Comparison of ENCODE assay signal across 25 cellular contexts in the genomic region with DNA sequence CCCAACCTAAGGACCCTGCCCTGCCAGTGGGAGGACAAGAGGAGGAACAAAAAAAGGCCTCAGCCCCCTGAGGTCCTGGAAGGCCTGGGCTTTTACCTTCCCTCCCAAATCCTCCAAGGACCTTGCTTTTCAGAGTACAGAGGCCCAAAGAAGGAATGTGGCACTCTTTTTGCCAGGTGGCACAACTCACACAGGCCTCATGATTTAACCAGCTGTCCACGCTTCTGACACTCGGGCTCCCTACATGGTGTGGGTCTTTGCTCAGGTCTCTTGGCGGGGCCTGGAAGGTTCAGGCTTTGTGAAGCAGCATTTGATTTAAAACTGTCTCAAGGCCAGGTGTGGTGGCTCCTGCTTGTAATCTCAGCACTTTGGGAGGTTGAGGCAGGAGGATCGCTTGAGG.
DNase-seq lines count a peak whose midpoint lies in the region; ATAC-seq, FAIRE-seq and TF ChIP-seq lines count a peak whose summit lies in the region.
"Had no signal": no experiment of that assay in that cellular context is flagged by ENCODE, and none has a peak within 500 bp of the region (broad histone marks: within the 10 kb centered on the region; RNA-seq: fewer than 3 reads in every experiment).

No MANE protein-coding gene starts in this region.

- H3K27me3 ChIP-seq in BLaER1, result no peaks in the 10 kb centered on the region
- H3K27me3 ChIP-seq in CD4-positive, CD25-positive, alpha-beta regulatory T cell (ENCODE audit: control insufficient read depth, insufficient read depth, low read length), result no peaks in the 10 kb centered on the region
- no peaks in the 10 kb centered on the region for H3K27me3 ChIP-seq in GM12878 (replicated peaks in 1 of 2; ENCODE audit: control insufficient read depth in 2 of 2, insufficient read depth in 2 of 2, low read length in 1 of 2)
- no peaks in the 10 kb centered on the region for H3K27me3 ChIP-seq in sigmoid colon
- H3K27me3 ChIP-seq in right cardiac atrium (ENCODE audit: control insufficient read depth, insufficient read depth), result no peaks in the 10 kb centered on the region

- SMC1A ChIA-PET in GM12878 (lab: Charles Lee; ENCODE audit: uncharacterized antibody, unreplicated experiment), result no interaction called here

- peaks cover 51% of the 10 kb centered on the region for H3K36me3 Mint-ChIP-seq in CD4-positive, CD25-positive, alpha-beta regulatory T cell
- peaks cover 22% of the 10 kb centered on the region for H3K36me3 Mint-ChIP-seq in endothelial cell (ENCODE audit: low read depth, unreplicated experiment)

- H3K79me2 ChIP-seq in GM12878 (ENCODE audit: control insufficient read depth, insufficient read depth, low read length), result no peaks in the 10 kb centered on the region

- TF ChIP-seq CTCF in GM12878 (IDR thresholded peaks at IDR 0.05 in 2 of 3, conservative IDR thresholded peaks at IDR 0.05 in 1 of 3; ENCODE audit: control insufficient read depth in 2 of 3, extremely low read depth in 1 of 3, insufficient read depth in 1 of 3, low read depth in 3 of 3, low read length in 3 of 3) (no peak), sigmoid colon (IDR thresholded peaks at IDR 0.05) (no peak), endothelial cell (IDR thresholded peaks at IDR 0.05; ENCODE audit: unreplicated experiment) (no peak)

- 0 out of 2 replicates have a peak, but pooled peaks cover 16% of the 10 kb centered on the region for H4K20me1 ChIP-seq in BLaER1
- H4K20me1 ChIP-seq in GM12878 (ENCODE audit: control insufficient read depth, insufficient read depth), result no peaks in the 10 kb centered on the region

- no peak for TF ChIP-seq EP300 in GM12878 (IDR thresholded peaks at IDR 0.05; ENCODE audit: borderline replicate concordance in 1 of 2, control insufficient read depth in 1 of 2, low read depth in 2 of 2, low read length in 2 of 2)
- no peak for TF ChIP-seq EP300 in sigmoid colon (IDR thresholded peaks at IDR 0.05)

- H3K4me1 ChIP-seq in BLaER1, result peaks cover 84% of the 10 kb centered on the region
- no peaks in the 10 kb centered on the region for H3K4me1 ChIP-seq in CD4-positive, CD25-positive, alpha-beta regulatory T cell (ENCODE audit: control insufficient read depth, insufficient read depth, low read length, poor library complexity, severe bottlenecking)
- H3K4me1 ChIP-seq in GM12878 (ENCODE audit: control insufficient read depth, insufficient read depth, low read length), result no peaks in the 10 kb centered on the region
- H3K4me1 ChIP-seq in sigmoid colon, result peaks cover 0 to 40% (median 31%) of the 10 kb centered on the region in 4 donors
- no peaks in the 10 kb centered on the region for H3K4me1 ChIP-seq in right cardiac atrium (ENCODE audit: control insufficient read depth, insufficient read depth, low read length)

- RAD21 ChIA-PET in GM12878 (lab: Charles Lee; ENCODE audit: unreplicated experiment), result no interaction called here

- intact Hi-C loops in GM12878 (cut with micrococcal nuclease; ENCODE audit: unreplicated experiment) (no loop called here), sigmoid colon (cut with DNase I) (no loop called here), right cardiac atrium (cut with DNase I) (no loop called here)

- no peak for DNase-seq in CD4-positive, CD25-positive, alpha-beta regulatory T cell
- DNase-seq in GM12878 (ENCODE audit: low read depth, low spot score) (no peak), sigmoid colon (no peak), endothelial cell (ENCODE audit: low spot score) (no peak), SW480 (ENCODE audit: low spot score) (no peak), right cardiac atrium (no peak)
- DNase-seq: AML-193, Calu3, DMS79 treated with DMSO at 0.1 percent for 48 hours, KBM-7, MM.1S, NCI-H1417, NCI-H1694, NCI-H2029 treated with DMSO at 0.1 percent for 48 hours, NCI-H2227 treated with DMSO at 0.1 percent for 48 hours, NCI-H69, SHP77 had no signal

- H3K27me3 Mint-ChIP-seq in CD4-positive, CD25-positive, alpha-beta regulatory T cell, result no peaks in the 10 kb centered on the region
- peaks cover 2% of the 10 kb centered on the region for H3K27me3 Mint-ChIP-seq in endothelial cell (ENCODE audit: unreplicated experiment)

- H3K4me1 Mint-ChIP-seq in CD4-positive, CD25-positive, alpha-beta regulatory T cell, result peaks cover 0 to 5% (median 0%) of the 10 kb centered on the region in 4 donors
- peaks cover 8% of the 10 kb centered on the region for H3K4me1 Mint-ChIP-seq in endothelial cell (ENCODE audit: unreplicated experiment)

- H3K9me3 ChIP-seq in BLaER1, result 0 out of 2 replicates have a peak, but pooled peaks cover 4% of the 10 kb centered on the region
- no peaks in the 10 kb centered on the region for H3K9me3 ChIP-seq in CD4-positive, CD25-positive, alpha-beta regulatory T cell (ENCODE audit: control insufficient read depth in 2 of 2, low read length in 2 of 2)
- no peaks in the 10 kb centered on the region; the same call in 2 of the 3 replicates for H3K9me3 ChIP-seq in GM12878 (replicated peaks; ENCODE audit: control insufficient read depth, insufficient read depth, low read length)
- H3K9me3 ChIP-seq in sigmoid colon, result no peaks in the 10 kb centered on the region
- no peaks in the 10 kb centered on the region for H3K9me3 ChIP-seq in right cardiac atrium (ENCODE audit: control insufficient read depth, low read length)
- H3K9me3 ChIP-seq: A549 had no signal

- peak overlapping the region; percentile 48 to 79 (median 62) for H3K27ac Mint-ChIP-seq in CD4-positive, CD25-positive, alpha-beta regulatory T cell
- H3K27ac Mint-ChIP-seq in endothelial cell (ENCODE audit: unreplicated experiment), result no peak overlapping the region

- POLR2A ChIA-PET in GM12878 (lab: Charles Lee), result no interaction called here

- no peak for TF ChIP-seq POLR2A in GM12878 (IDR thresholded peaks at IDR 0.05; ENCODE audit: low read depth, low read length)
- TF ChIP-seq POLR2A in sigmoid colon (IDR thresholded peaks at IDR 0.05), result no peak

- peaks cover 0 to 2% (median 0%) of the 10 kb centered on the region in 7 donors for H3K9me3 Mint-ChIP-seq in CD4-positive, CD25-positive, alpha-beta regulatory T cell
- no peaks in the 10 kb centered on the region for H3K9me3 Mint-ChIP-seq in endothelial cell (ENCODE audit: unreplicated experiment)

- no peak for FAIRE-seq in GM12878 (lab: Jason Lieb, UNC)
- FAIRE-seq: A549, GM18507, H54, HTR-8/SVneo had no signal

- H3K27ac ChIP-seq in BLaER1 (0 out of 2 replicates have a peak overlapping the region, but pooled peaks have one; percentile 14), GM12878 (ENCODE audit: control insufficient read depth, insufficient read depth) (no peak overlapping the region), sigmoid colon (peak overlapping the region; percentile 64 to 92 (median 85)), right cardiac atrium (ENCODE audit: low read length) (no peak overlapping the region)
- H3K27ac ChIP-seq in CD4-positive, CD25-positive, alpha-beta regulatory T cell (ENCODE audit: insufficient read depth, low read length, poor library complexity, severe bottlenecking), result no peak overlapping the region
- H3K27ac ChIP-seq: A549, RWPE1 had no signal

- TF ChIP-seq RAD21 in GM12878 (IDR thresholded peaks at IDR 0.05; ENCODE audit: insufficient read depth, low read depth, low read length), result no peak

- H3K36me3 ChIP-seq in BLaER1 (peaks cover 87% of the 10 kb centered on the region), GM12878 (ENCODE audit: control insufficient read depth in 2 of 2, insufficient read depth in 2 of 2, low read length in 1 of 2) (peaks cover 25 to 36% of the 10 kb centered on the region in 2 experiments), sigmoid colon (peaks cover 9 to 37% (median 17%) of the 10 kb centered on the region in 4 donors)
- H3K36me3 ChIP-seq in CD4-positive, CD25-positive, alpha-beta regulatory T cell (ENCODE audit: control insufficient read depth, insufficient read depth, low read length), result peaks cover 71% of the 10 kb centered on the region

- no peak overlapping the region for H2AFZ ChIP-seq in GM12878 (ENCODE audit: control insufficient read depth, low read depth, low read length)

- BruUV-seq in GM12878 (replicated peaks; lab: Mats Ljungman, UMichigan), result TSS peak; percentile 37

- H3K4me2 ChIP-seq in BLaER1 (peak overlapping the region; percentile 80), GM12878 (ENCODE audit: control insufficient read depth, insufficient read depth) (no peak overlapping the region)
- H3K4me2 ChIP-seq: A549 had no signal

- WGBS in GM12878 (ENCODE audit: insufficient coverage, insufficient replicate concordance, low lambda C conversion rate, missing lambda C conversion rate), result 94% methylated on average over 4 of the region's 4 CpGs
- 97 to 98% methylated on average over 4 of the region's 4 CpGs for WGBS in sigmoid colon, 2 donors
- WGBS in right cardiac atrium, result 90% methylated on average over 4 of the region's 4 CpGs

- no peak overlapping the region for H3K4me3 Mint-ChIP-seq in CD4-positive, CD25-positive, alpha-beta regulatory T cell
- no peak overlapping the region for H3K4me3 Mint-ChIP-seq in endothelial cell (ENCODE audit: unreplicated experiment)

- H3K9ac ChIP-seq in BLaER1, result no peak overlapping the region
- H3K9ac ChIP-seq in GM12878 (ENCODE audit: control insufficient read depth, insufficient read depth, low read length), result no peak overlapping the region

- H3K4me3 ChIP-seq in BLaER1, result no peak overlapping the region
- no peak overlapping the region for H3K4me3 ChIP-seq in CD4-positive, CD25-positive, alpha-beta regulatory T cell (ENCODE audit: low read depth, low read length)
- H3K4me3 ChIP-seq in GM12878, result no peak overlapping the region
- no peak overlapping the region for H3K4me3 ChIP-seq in sigmoid colon
- H3K4me3 ChIP-seq in right cardiac atrium (ENCODE audit: low read length), result no peak overlapping the region
- H3K4me3 ChIP-seq: A549 had no signal

- CTCF ChIA-PET in GM12878 (lab: Yijun Ruan, JAX), result no interaction called here

- no peak for ATAC-seq in CD4-positive, CD25-positive, alpha-beta regulatory T cell (ENCODE audit: low read depth in 2 of 2)
- ATAC-seq in GM12878, result no peak
- no peak for ATAC-seq in GM19397 (IDR thresholded peaks at IDR 0.05; ENCODE audit: unreplicated experiment)
- ATAC-seq in right cardiac atrium, result no peak
- ATAC-seq: A549, Panc1 had no signal

- in situ Hi-C loops in GM12878 (cut with MboI), result no loop called here

TF ChIP-seq in GM12878, 131 proteins besides CTCF, POLR2A, EP300 and RAD21:
- no peak for TF ChIP-seq POLR2AphosphoS5 (IDR thresholded peaks at IDR 0.05; ENCODE audit: low read length)
- no peak for TF ChIP-seq RCOR1 (conservative IDR thresholded peaks at IDR 0.05; ENCODE audit: low read depth, low read length)
- TF ChIP-seq NBN (IDR thresholded peaks at IDR 0.05), result no peak
TF ChIP-seq in GM12878: peak in this region for 0.

Comparison
In these comparisons a context has a peak if more than half of its experiments do, and no peak if none do; other contexts are left out.
1. H3K27ac ChIP-seq: peak in BLaER1 (single experiment) and sigmoid colon (4 of 4); none in CD4-positive, CD25-positive, alpha-beta regulatory T cell (single experiment), GM12878 (single experiment) and right cardiac atrium (single experiment).